16 cellular contexts compared by ENCODE assay signal in genomic region chr5:121408778-121409177, GRCh38.
A peak's percentile ranks its signal among the peaks of the same experiment; 100 is the strongest.
DNase-seq lines count a peak whose midpoint lies in the region; ATAC-seq and TF ChIP-seq lines count a peak whose summit lies in the region.
"Had no signal": no experiment of that assay in that cellular context is flagged by ENCODE, and none has a peak within 500 bp of the region (broad histone marks: within the 10 kb centered on the region; RNA-seq: fewer than 3 reads in every experiment).

No MANE protein-coding gene starts in this region.

- DNase-seq in DMS53 (lab: John Stamatoyannopoulos, UW) (peak; percentile 33), DMS53 treated with DMSO at 0.1 percent for 48 hours (lab: John Stamatoyannopoulos, UW; ENCODE audit: unreplicated experiment) (no peak), NCI-H69 (lab: John Stamatoyannopoulos, UW) (peak; percentile 14), retina (no peak), NCI-H510A treated with DMSO at 0.1 percent for 48 hours (lab: John Stamatoyannopoulos, UW) (no peak), prostate gland (ENCODE audit: low spot score) (no peak), putamen (ENCODE audit: low spot score) (no peak)
- DNase-seq: DMS 273 treated with DMSO at 0.1 percent for 48 hours, GF-D8, GOT3, NCI-H187, NCI-H226, NCI-H524 treated with DMSO at 0.1 percent for 48 hours, T-helper 1 cell had no signal

- no peak for TF ChIP-seq CTCF in prostate gland (IDR thresholded peaks at IDR 0.05)

- intact Hi-C loops in prostate gland (cut with DNase I), result no loop called here

- no peaks in the 10 kb centered on the region for H3K27me3 ChIP-seq in prostate gland (replicated peaks; ENCODE audit: insufficient read depth)

- ATAC-seq in HG02884 (IDR thresholded peaks at IDR 0.05; ENCODE audit: unreplicated experiment), result peak; percentile 99

- no peak overlapping the region for H3K4me3 ChIP-seq in prostate gland

- TF ChIP-seq POLR2A in prostate gland (IDR thresholded peaks at IDR 0.05), result no peak

- H3K27ac ChIP-seq in prostate gland, result no peak overlapping the region
- H3K27ac ChIP-seq: 22Rv1 had no signal

- no peaks in the 10 kb centered on the region for H3K9me3 ChIP-seq in prostate gland

- H3K36me3 ChIP-seq in prostate gland, result no peaks in the 10 kb centered on the region

- H3K4me1 ChIP-seq in prostate gland (replicated peaks), result no peaks in the 10 kb centered on the region

- WGBS in prostate gland, result 76% methylated on average over 1 of the region's 1 CpG

Comparison
In these comparisons a context has a peak if more than half of its experiments do, and no peak if none do; other contexts are left out.
1. DNase-seq: peak in DMS53 (single experiment) and NCI-H69 (single experiment); none in DMS53 treated with DMSO at 0.1 percent for 48 hours (single experiment), retina (single experiment), NCI-H510A treated with DMSO at 0.1 percent for 48 hours (single experiment), prostate gland (single experiment) and putamen (single experiment).